Comparison of ENCODE assay signal across 7 cellular contexts in genomic region chr3:159263750-159264561, GRCh38.
DNase-seq lines count a peak whose midpoint lies in the region; ATAC-seq and TF ChIP-seq lines count a peak whose summit lies in the region.

No MANE protein-coding gene starts in this region.

- H3K27ac ChIP-seq in KMS-11 (no peak overlapping the region), RWPE2 (ENCODE audit: poor library complexity, severe bottlenecking) (no peak overlapping the region), fibroblast of lung (ENCODE audit: insufficient read depth, low read length) (no peak overlapping the region)

- H2AFZ ChIP-seq in KMS-11 (ENCODE audit: low read depth) (no peak overlapping the region), fibroblast of lung (ENCODE audit: low read length) (no peak overlapping the region)

- H3K9ac ChIP-seq in KMS-11 (no peak overlapping the region), fibroblast of lung (ENCODE audit: insufficient read depth, low read length) (no peak overlapping the region)

- ATAC-seq in RWPE2 (ENCODE audit: low read depth) (peak; percentile 72; the same call in 2 of the 3 replicates), HG03097 (IDR thresholded peaks at IDR 0.05; ENCODE audit: low FRiP score, unreplicated experiment) (no peak)

- H3K36me3 ChIP-seq in KMS-11 (ENCODE audit: insufficient read depth) (no peaks in the 10 kb centered on the region), RWPE2 (ENCODE audit: low read depth) (no peaks in the 10 kb centered on the region), fibroblast of lung (ENCODE audit: control insufficient read depth, insufficient read depth, low read length) (no peaks in the 10 kb centered on the region)

- H3K4me1 ChIP-seq in KMS-11 (ENCODE audit: low read depth, poor library complexity, severe bottlenecking): no peaks in the 10 kb centered on the region
- H3K4me1 ChIP-seq in RWPE2 (ENCODE audit: insufficient read depth, poor library complexity, severe bottlenecking): no peaks in the 10 kb centered on the region
- no peaks in the 10 kb centered on the region for H3K4me1 ChIP-seq in fibroblast of lung (ENCODE audit: control insufficient read depth, extremely low read depth, insufficient read depth, low read length)

- H3K4me2 ChIP-seq in KMS-11 (no peak overlapping the region), fibroblast of lung (ENCODE audit: extremely low read depth, insufficient read depth, low read length) (no peak overlapping the region)

- peak; percentile 80 for TF ChIP-seq CTCF in KMS-11 (conservative IDR thresholded peaks at IDR 0.05; ENCODE audit: low read depth, low read length)
- peak; percentile 97 for TF ChIP-seq CTCF in RWPE2 (IDR thresholded peaks at IDR 0.05; ENCODE audit: poor library complexity, severe bottlenecking)
- TF ChIP-seq CTCF in fibroblast of lung (conservative IDR thresholded peaks at IDR 0.05 in 1 of 2, IDR thresholded peaks at IDR 0.05 in 1 of 2; ENCODE audit: low read depth in 1 of 2, low read length in 2 of 2): peak; percentile 71 to 82

- DNase-seq in GF-D8 (lab: John Stamatoyannopoulos, UW) (peak; percentile 8), RWPE2 (ENCODE audit: low spot score) (no peak), fibroblast of lung (ENCODE audit: low read depth in 2 of 2) (peak; percentile 42 to 58), pons (ENCODE audit: low spot score) (peak; percentile 80), KG1 (lab: John Stamatoyannopoulos, UW) (no peak)

- H4K20me1 ChIP-seq in KMS-11 (ENCODE audit: insufficient read depth) (no peaks in the 10 kb centered on the region), fibroblast of lung (ENCODE audit: control insufficient read depth, extremely low read depth, insufficient read depth, low read length) (no peaks in the 10 kb centered on the region)

- H3K4me3 ChIP-seq in KMS-11 (IDR thresholded peaks at IDR 0.05; ENCODE audit: insufficient read depth, low read depth, low read length) (no peak overlapping the region), RWPE2 (ENCODE audit: severe bottlenecking) (no peak overlapping the region), fibroblast of lung (replicated peaks in 1 of 4; ENCODE audit: control extremely low read depth in 1 of 4, insufficient read depth in 1 of 4, low read depth in 3 of 4, low read length in 4 of 4) (no peak overlapping the region)

- H3K9me3 ChIP-seq in RWPE2 (ENCODE audit: severe bottlenecking) (no peaks in the 10 kb centered on the region), fibroblast of lung (ENCODE audit: control insufficient read depth, insufficient read depth, low read depth, low read length) (no peaks in the 10 kb centered on the region)

- no peaks in the 10 kb centered on the region for H3K79me2 ChIP-seq in KMS-11 (ENCODE audit: insufficient read depth, low read depth)
- no peaks in the 10 kb centered on the region for H3K79me2 ChIP-seq in fibroblast of lung (ENCODE audit: control insufficient read depth, insufficient read depth, low read length)

- no peaks in the 10 kb centered on the region for H3K27me3 ChIP-seq in KMS-11 (ENCODE audit: insufficient read depth, low read depth)
- no peaks in the 10 kb centered on the region for H3K27me3 ChIP-seq in RWPE2 (ENCODE audit: insufficient read depth, poor library complexity, severe bottlenecking)
- H3K27me3 ChIP-seq in fibroblast of lung (ENCODE audit: control insufficient read depth, insufficient read depth, low read length): no peaks in the 10 kb centered on the region

Comparison
In these comparisons a context has a peak if more than half of its experiments do, and no peak if none do; other contexts are left out.
1. DNase-seq: peak in GF-D8 (single experiment), fibroblast of lung (2 of 2) and pons (single experiment); none in RWPE2 (single experiment) and KG1 (single experiment).
2. Peak in every context shown above with its lines, with median percentiles within 50 percentile points of each other: CTCF ChIP-seq.